2 cellular contexts compared by ENCODE assay signal in genomic region chr5:171757853-171758535, GRCh38.
TF ChIP-seq lines count a peak whose summit lies in the region.

No MANE protein-coding gene starts in this region.

TF ChIP-seq in A549, 52 proteins besides CTCF, POLR2A, EP300 and RAD21 (continued from another document):
- no peak for TF ChIP-seq ZFP36 (IDR thresholded peaks at IDR 0.05; ENCODE audit: borderline replicate concordance, partially characterized antibody)
- no peak for TF ChIP-seq RCOR1 (IDR thresholded peaks at IDR 0.05; ENCODE audit: low read depth, low read length)
- no peak for TF ChIP-seq PBX3 (IDR thresholded peaks at IDR 0.05)
- TF ChIP-seq BCL3 (IDR thresholded peaks at IDR 0.05), result no peak
- no peak for TF ChIP-seq ELK1 (IDR thresholded peaks at IDR 0.05; ENCODE audit: low read depth, low read length)
- no peak for TF ChIP-seq CHD2 (IDR thresholded peaks at IDR 0.05; ENCODE audit: low read length, partially characterized antibody)
- TF ChIP-seq ATOH8 (CRISPR knock-in tag; IDR thresholded peaks at IDR 0.05; ENCODE audit: low read depth), result no peak
- TF ChIP-seq MAZ (IDR thresholded peaks at IDR 0.05; ENCODE audit: borderline replicate concordance, low read depth, low read length), result no peak
- TF ChIP-seq HMGXB4 (CRISPR knock-in tag; IDR thresholded peaks at IDR 0.05; ENCODE audit: borderline replicate concordance), result no peak
- TF ChIP-seq MAX (IDR thresholded peaks at IDR 0.05), result peak; percentile 26; the same call in 1 of the 2 replicates
- no peak for TF ChIP-seq HDAC2 (IDR thresholded peaks at IDR 0.05)
- no peak for TF ChIP-seq EHF (CRISPR knock-in tag; IDR thresholded peaks at IDR 0.05)
- no peak for TF ChIP-seq KDM5A (IDR thresholded peaks at IDR 0.05)
- no peak for TF ChIP-seq ZNF302 (CRISPR knock-in tag; IDR thresholded peaks at IDR 0.05)
- TF ChIP-seq FOSL2 (IDR thresholded peaks at IDR 0.05), result peak; percentile 79
- TF ChIP-seq FOSL2 (CRISPR knock-in tag; IDR thresholded peaks at IDR 0.05), result peak; percentile 86
- TF ChIP-seq ZSCAN20 (CRISPR knock-in tag; IDR thresholded peaks at IDR 0.05), result no peak
- no peak for TF ChIP-seq KDM1A (IDR thresholded peaks at IDR 0.05; ENCODE audit: low read depth)
- no peak for TF ChIP-seq NPAS2 (CRISPR knock-in tag; IDR thresholded peaks at IDR 0.05; ENCODE audit: borderline replicate concordance)
- TF ChIP-seq BHLHE40 (IDR thresholded peaks at IDR 0.05; ENCODE audit: low read depth, low read length), result no peak

TF ChIP-seq in SK-N-SH, 30 proteins besides CTCF, POLR2A, EP300 and RAD21 (continued from another document):
- TF ChIP-seq ZBTB33 (IDR thresholded peaks at IDR 0.05; ENCODE audit: borderline replicate concordance, low read depth), result no peak
- no peak for TF ChIP-seq ELF1 (IDR thresholded peaks at IDR 0.05)
TF ChIP-seq in SK-N-SH: peak in this region for 5.
